Comparison of ENCODE assay signal across 21 cellular contexts in the genomic region with DNA sequence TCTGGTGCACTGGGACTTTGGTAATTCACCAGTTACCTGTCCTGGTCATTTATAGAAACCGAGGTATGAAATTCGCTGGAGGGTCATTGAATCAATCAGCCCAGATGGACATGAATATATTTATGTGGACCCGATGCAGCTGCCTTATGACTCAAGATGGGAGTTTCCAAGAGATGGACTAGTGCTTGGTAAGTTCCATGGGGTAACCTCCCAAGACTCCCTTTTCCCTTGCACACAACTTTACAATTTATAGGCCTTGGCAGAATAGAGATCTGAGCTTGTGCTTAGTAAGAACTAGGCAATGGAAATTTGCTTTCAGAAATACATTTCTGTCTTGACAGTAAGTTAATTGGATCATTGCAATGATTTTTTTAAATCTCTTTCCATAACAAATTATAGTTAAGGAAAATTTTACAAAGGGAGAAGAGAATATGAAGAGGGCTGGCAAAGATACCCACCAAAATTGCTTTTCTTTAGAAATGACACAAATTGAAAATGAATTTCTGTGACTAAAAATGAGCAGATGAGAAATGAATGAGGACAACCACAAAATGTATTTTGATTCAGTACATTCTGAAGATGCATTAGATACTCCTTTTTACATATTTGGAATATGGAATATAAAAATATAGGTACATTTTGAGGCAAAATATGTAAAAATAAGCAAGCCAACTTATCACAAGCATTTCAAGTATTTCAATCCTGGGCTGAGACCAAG. TPM values are rescaled to one million over a fixed set of nuclear protein-coding genes. Genes with fewer than 3 reads are reported as not detected.
A peak's percentile ranks its signal among the peaks of the same experiment; 100 is the strongest.
DNase-seq lines count a peak whose midpoint lies in the region; ATAC-seq, FAIRE-seq and TF ChIP-seq lines count a peak whose summit lies in the region.
"Had no signal": no experiment of that assay in that cellular context is flagged by ENCODE, and none has a peak within 500 bp of the region (broad histone marks: within the 10 kb centered on the region; RNA-seq: fewer than 3 reads in every experiment).

No MANE protein-coding gene starts in this region.

- H3K4me1 ChIP-seq in GM12878 (ENCODE audit: control insufficient read depth, insufficient read depth, low read length) (no peaks in the 10 kb centered on the region), osteoblast (ENCODE audit: insufficient read depth, low read length) (peaks cover 48% of the 10 kb centered on the region)
- H3K4me1 ChIP-seq in CD8-positive, alpha-beta memory T cell (ENCODE audit: insufficient read depth, low read length), result no peaks in the 10 kb centered on the region
- H3K4me1 ChIP-seq: A549 had no signal

- no peak overlapping the region for H2AFZ ChIP-seq in GM12878 (ENCODE audit: control insufficient read depth, low read depth, low read length)
- H2AFZ ChIP-seq in osteoblast (ENCODE audit: low read length), result no peak overlapping the region

- no peak overlapping the region for H3K4me2 ChIP-seq in GM12878 (ENCODE audit: control insufficient read depth, insufficient read depth)
- H3K4me2 ChIP-seq in osteoblast (ENCODE audit: insufficient read depth, low read length), result no peak overlapping the region
- H3K4me2 ChIP-seq: A549 had no signal

- TF ChIP-seq RAD21 in GM12878 (IDR thresholded peaks at IDR 0.05; ENCODE audit: insufficient read depth, low read depth, low read length), result no peak

- H3K36me3 Mint-ChIP-seq in HFFc6 (ENCODE audit: low read depth), result peaks cover 67% of the 10 kb centered on the region
- H3K36me3 Mint-ChIP-seq in CD8-positive, alpha-beta memory T cell, result no peaks in the 10 kb centered on the region

- SMC1A ChIA-PET in GM12878 (lab: Charles Lee; ENCODE audit: uncharacterized antibody, unreplicated experiment), result interaction anchor here (1.4 kb wide), 1 partner anchor 14 kb away, joined by 3 read pairs; no protein-coding TSS in a partner anchor

- TF ChIP-seq EP300 in GM12878 (IDR thresholded peaks at IDR 0.05; ENCODE audit: borderline replicate concordance in 1 of 2, control insufficient read depth in 1 of 2, low read depth in 2 of 2, low read length in 2 of 2), result no peak

- BruUV-seq in GM12878 (replicated peaks; lab: Mats Ljungman, UMichigan), result no TSS peak

- TF ChIP-seq CTCF in HFFc6 (IDR thresholded peaks at IDR 0.05), result no peak
- no peak for TF ChIP-seq CTCF in GM12878 (IDR thresholded peaks at IDR 0.05 in 2 of 3, conservative IDR thresholded peaks at IDR 0.05 in 1 of 3; ENCODE audit: control insufficient read depth in 2 of 3, extremely low read depth in 1 of 3, insufficient read depth in 1 of 3, low read depth in 3 of 3, low read length in 3 of 3)
- TF ChIP-seq CTCF in osteoblast (IDR thresholded peaks at IDR 0.05; ENCODE audit: extremely low read depth, low read depth, low read length), result no peak

- no peak for ATAC-seq in GM12878
- ATAC-seq: A549, HCT116 had no signal

- CTCF ChIA-PET in GM12878 (lab: Yijun Ruan, JAX), result interaction anchor here (0.6 to 1.3 kb wide), 2 partner anchors 41 to 381 kb away, joined by 4 read pairs; no protein-coding TSS in a partner anchor
- CTCF ChIA-PET in CD8-positive, alpha-beta memory T cell (lab: Charles Lee), result no interaction called here

- intact Hi-C loops in GM12878 (cut with micrococcal nuclease; ENCODE audit: unreplicated experiment), result no loop called here

- DNase-seq in AG08395 (ENCODE audit: low spot score) (peak; percentile 36), HFFc6 (no peak), GM12878 (ENCODE audit: low read depth, low spot score) (no peak), osteoblast (ENCODE audit: insufficient read length, low spot score, missing footprints) (peak; percentile 76), NCI-H69 (lab: John Stamatoyannopoulos, UW) (no peak), hepatic stellate cell (ENCODE audit: low spot score) (no peak)
- DNase-seq in CD8-positive, alpha-beta memory T cell, result no peak
- DNase-seq: C1 segment of cervical spinal cord; DMS79 treated with DMSO at 0.1 percent for 48 hours; MM.1S; NCI-H1092; NCI-H2081; NCI-H2171 treated with DMSO at 0.1 percent for 48 hours; NCI-H748 treated with DMSO at 0.1 percent for 48 hours; NK-92 treated with Interleukin-12 subunit alpha and Interleukin-12 subunit beta, amount 100 ng/mL, for 24 hours; OCI-M1; SHP77 had no signal

- no peak overlapping the region for H3K4me3 Mint-ChIP-seq in HFFc6
- no peak overlapping the region for H3K4me3 Mint-ChIP-seq in CD8-positive, alpha-beta memory T cell

- no peaks in the 10 kb centered on the region for H3K36me3 ChIP-seq in GM12878 (ENCODE audit: control insufficient read depth in 2 of 2, insufficient read depth in 2 of 2, low read length in 1 of 2)
- H3K36me3 ChIP-seq in osteoblast (ENCODE audit: insufficient read depth, low read length), result peaks cover 94% of the 10 kb centered on the region
- H3K36me3 ChIP-seq in CD8-positive, alpha-beta memory T cell (ENCODE audit: insufficient read depth, low read length), result no peaks in the 10 kb centered on the region

- H3K79me2 ChIP-seq in GM12878 (ENCODE audit: control insufficient read depth, insufficient read depth, low read length) (no peaks in the 10 kb centered on the region), osteoblast (ENCODE audit: insufficient read depth, low read length) (peaks cover 18% of the 10 kb centered on the region)

- FAIRE-seq in GM12878 (lab: Jason Lieb, UNC), result no peak
- FAIRE-seq: A549, GM19239 had no signal

- H3K4me1 Mint-ChIP-seq in HFFc6 (ENCODE audit: low read depth), result peaks cover 46% of the 10 kb centered on the region
- no peaks in the 10 kb centered on the region for H3K4me1 Mint-ChIP-seq in CD8-positive, alpha-beta memory T cell

- H3K27ac ChIP-seq in GM12878 (ENCODE audit: control insufficient read depth, insufficient read depth) (no peak overlapping the region), osteoblast (ENCODE audit: low read depth, low read length) (peak overlapping the region; percentile 4)
- no peak overlapping the region for H3K27ac ChIP-seq in CD8-positive, alpha-beta memory T cell (ENCODE audit: low read depth, low read length)
- H3K27ac ChIP-seq: A549, SK-N-MC had no signal

- H3K9me3 Mint-ChIP-seq in HFFc6, result no peaks in the 10 kb centered on the region
- H3K9me3 Mint-ChIP-seq in CD8-positive, alpha-beta memory T cell, result no peaks in the 10 kb centered on the region

- H3K27me3 Mint-ChIP-seq in HFFc6 (ENCODE audit: insufficient read depth), result no peaks in the 10 kb centered on the region; the same call in 1 of the 2 replicates
- H3K27me3 Mint-ChIP-seq in CD8-positive, alpha-beta memory T cell, result peaks cover 9 to 39% of the 10 kb centered on the region in 2 donors

- RAD21 ChIA-PET in GM12878 (lab: Charles Lee; ENCODE audit: unreplicated experiment), result no interaction called here

- H3K9me3 ChIP-seq in GM12878 (replicated peaks; ENCODE audit: control insufficient read depth, insufficient read depth, low read length) (no peaks in the 10 kb centered on the region), osteoblast (ENCODE audit: low read depth, low read length) (no peaks in the 10 kb centered on the region)
- no peaks in the 10 kb centered on the region for H3K9me3 ChIP-seq in CD8-positive, alpha-beta memory T cell (ENCODE audit: low read length)
- H3K9me3 ChIP-seq: A549 had no signal

- WGBS in GM12878 (ENCODE audit: insufficient coverage, insufficient replicate concordance, low lambda C conversion rate, missing lambda C conversion rate), result 0% methylated on average over 3 of the region's 3 CpGs

- H4K20me1 ChIP-seq in GM12878 (ENCODE audit: control insufficient read depth, insufficient read depth) (no peaks in the 10 kb centered on the region), osteoblast (ENCODE audit: insufficient read depth, low read length) (peaks cover 12% of the 10 kb centered on the region)

- POLR2A ChIA-PET in GM12878 (lab: Charles Lee), result no interaction called here
- POLR2A ChIA-PET in CD8-positive, alpha-beta memory T cell (lab: Charles Lee), result no interaction called here

- H3K27me3 ChIP-seq in GM12878 (replicated peaks in 1 of 2; ENCODE audit: control insufficient read depth in 2 of 2, insufficient read depth in 2 of 2, low read length in 1 of 2) (no peaks in the 10 kb centered on the region), osteoblast (ENCODE audit: insufficient read depth, low read length) (no peaks in the 10 kb centered on the region)
- no peaks in the 10 kb centered on the region for H3K27me3 ChIP-seq in CD8-positive, alpha-beta memory T cell (ENCODE audit: insufficient read depth, low read length, poor library complexity, severe bottlenecking)

- H3K4me3 ChIP-seq in GM12878 (no peak overlapping the region), osteoblast (ENCODE audit: insufficient read depth, low read length) (no peak overlapping the region)
- no peak overlapping the region for H3K4me3 ChIP-seq in CD8-positive, alpha-beta memory T cell (ENCODE audit: low read length)
- H3K4me3 ChIP-seq: A549, SK-N-MC had no signal

- peak overlapping the region; percentile 1; the same call in 1 of the 2 replicates for H3K27ac Mint-ChIP-seq in HFFc6
- no peak overlapping the region for H3K27ac Mint-ChIP-seq in CD8-positive, alpha-beta memory T cell

- no peak overlapping the region for H3K9ac ChIP-seq in GM12878 (ENCODE audit: control insufficient read depth, insufficient read depth, low read length)

- in situ Hi-C loops in GM12878 (cut with MboI), result no loop called here

- TF ChIP-seq POLR2A in GM12878 (IDR thresholded peaks at IDR 0.05; ENCODE audit: low read depth, low read length), result no peak

TF ChIP-seq in GM12878, 131 proteins besides CTCF, POLR2A, EP300 and RAD21 (continues in another document):
- TF ChIP-seq RUNX3 (IDR thresholded peaks at IDR 0.05; ENCODE audit: low read length), result peak; percentile 25; the same call in 1 of the 2 replicates
- peak; percentile 53 for TF ChIP-seq JUNB (IDR thresholded peaks at IDR 0.05)

RNA-seq across cellular contexts. Expression of a gene that starts 45.9 kb away (rescaled TPM):
- total RNA-seq in HFFc6 (2021; fragmentation: NEBNext Ultra II Directional; extraction: Animal tissue kit (Norgen Biotek cat#: 25700)), result 10 to 100 TPM; 28.9 to 94.2 (median 88.3) TPM
- 0.21 TPM in 1 of 2 replicates, not detected in the other for total RNA-seq in GM12878 (2013; cell fraction: nucleolus; rRNA removed)
- total RNA-seq in GM12878 (2014; rRNA removed) (not detected in 2 replicates), GM12878 (2014; rRNA removed; fragmentation: Illumina TruSeq; extraction: Trizol) (not detected in 2 replicates), GM12878 (2021) (0.28 and 0.40 TPM in 2 replicates), osteoblast (316 and 373 TPM in 2 replicates)
- 0.10 TPM for polyA plus RNA-seq in GM12878 (2011; ENCODE audit: low read depth)
- polyA plus RNA-seq in GM12878 (2011; rRNA removed) (0.01 TPM in 1 of 2 replicates, not detected in the other), GM12878 (2014; fragmentation: Illumina TruSeq; extraction: Trizol) (0.03 TPM in 1 of 2 replicates, not detected in the other), GM12878 (2014; fragmentation: Nextera tagmentation; extraction: Ambion mirVana) (not detected), GM12878 (2014; rRNA removed) (not detected in 2 replicates), GM12878 (2016; fragmentation: Nextera tagmentation; extraction: Ambion mirVana) (under 1 TPM; 0.06 to 0.24 TPM)
- 0.07 TPM in 1 of 2 replicates, not detected in the other for polyA plus RNA-seq in GM12878 (2011; cell fraction: cytosol; rRNA removed)
- not detected in 2 replicates for polyA plus RNA-seq in GM12878 (2011; cell fraction: nucleus; rRNA removed)
- 0.16 and 0.21 TPM in 2 replicates for polyA plus RNA-seq in GM12878 (2012)
- polyA minus RNA-seq in GM12878 (2011; rRNA and poly(A)+ RNA removed), result not detected in 2 replicates
- polyA minus RNA-seq in GM12878 (2011; cell fraction: cytosol; rRNA and poly(A)+ RNA removed), result not detected in 2 replicates
- polyA minus RNA-seq in GM12878 (2011; cell fraction: nucleus; rRNA and poly(A)+ RNA removed), result not detected in 2 replicates
- total RNA-seq in CD8-positive, alpha-beta memory T cell, result not detected
- not detected for polyA plus RNA-seq in CD8-positive, alpha-beta memory T cell

Comparison
In these comparisons a context has a peak if more than half of its experiments do, and no peak if none do; other contexts are left out.
1. DNase-seq: peak in AG08395 (single experiment) and osteoblast (single experiment); none in HFFc6 (single experiment), GM12878 (single experiment), NCI-H69 (single experiment), hepatic stellate cell (single experiment) and CD8-positive, alpha-beta memory T cell (0 of 5).
2. RNA of a gene that starts 45.9 kb away (total RNA-seq): 316 to 373 TPM in osteoblast and 28.9 to 94.2 TPM in HFFc6; 0.21 to 0.40 TPM in GM12878 and not detected in CD8-positive, alpha-beta memory T cell; every median in the first group is over 10 times any median in the second.